Comparison of ENCODE assay signal across 20 cellular contexts in genomic region chr6:130968486-130968885, GRCh38.
DNase-seq lines count a peak whose midpoint lies in the region; ATAC-seq and TF ChIP-seq lines count a peak whose summit lies in the region.
"Had no signal": no experiment of that assay in that cellular context is flagged by ENCODE, and none has a peak within 500 bp of the region (broad histone marks: within the 10 kb centered on the region; RNA-seq: fewer than 3 reads in every experiment).

No MANE protein-coding gene starts in this region.

- no peak for TF ChIP-seq POLR2A in GM18505 (IDR thresholded peaks at IDR 0.05; ENCODE audit: borderline replicate concordance, extremely low read depth, insufficient read depth, insufficient read length)

- H3K4me3 Mint-ChIP-seq in effector memory CD8-positive, alpha-beta T cell: no peak overlapping the region
- H3K4me3 Mint-ChIP-seq: activated CD4-positive, alpha-beta T cell treated with anti-CD3 and anti-CD28 coated beads, Interleukin-2, amount 10 ng/mL, durations not matched to agents 24 days and 14 days; H9; naive B cell had no signal

- no peaks in the 10 kb centered on the region for H3K9me3 Mint-ChIP-seq in effector memory CD8-positive, alpha-beta T cell
- H3K9me3 Mint-ChIP-seq: activated CD4-positive, alpha-beta T cell treated with anti-CD3 and anti-CD28 coated beads, Interleukin-2, amount 10 ng/mL, durations not matched to agents 24 days and 14 days; H9; naive B cell had no signal

- ATAC-seq in lower lobe of right lung (no peak), GM18505 (IDR thresholded peaks at IDR 0.05; ENCODE audit: unreplicated experiment) (no peak), HG02571 (IDR thresholded peaks at IDR 0.05; ENCODE audit: unreplicated experiment) (no peak)
- ATAC-seq in effector memory CD8-positive, alpha-beta T cell (replicated peaks): no peak
- ATAC-seq: activated naive CD4-positive, alpha-beta T cell treated with anti-CD3 and anti-CD28 coated beads, Interleukin-2, amount 50 U/mL, for 72 hours; HepG2 had no signal

- peaks cover 26% of the 10 kb centered on the region for H4K20me1 ChIP-seq in smooth muscle cell (ENCODE audit: low read depth)

- H3K27me3 ChIP-seq in adipocyte (replicated peaks; ENCODE audit: control insufficient read depth, insufficient read depth, low read length): no peaks in the 10 kb centered on the region
- H3K27me3 ChIP-seq in lower lobe of right lung (ENCODE audit: low read depth): no peaks in the 10 kb centered on the region
- no peaks in the 10 kb centered on the region for H3K27me3 ChIP-seq in smooth muscle cell (ENCODE audit: low read depth)
- no peaks in the 10 kb centered on the region for H3K27me3 ChIP-seq in HAP-1 (ENCODE audit: low read depth)
- H3K27me3 ChIP-seq: BLaER1, cardiac muscle cell had no signal

- H3K27me3 Mint-ChIP-seq in effector memory CD8-positive, alpha-beta T cell: no peaks in the 10 kb centered on the region
- H3K27me3 Mint-ChIP-seq: activated CD4-positive, alpha-beta T cell treated with anti-CD3 and anti-CD28 coated beads, Interleukin-2, amount 10 ng/mL, durations not matched to agents 24 days and 14 days; naive B cell had no signal

- peak; percentile 52 for DNase-seq in EH (ENCODE audit: low read depth)
- DNase-seq in adipocyte (ENCODE audit: low read depth): no peak
- DNase-seq in lower lobe of right lung: no peak
- no peak for DNase-seq in smooth muscle cell (lab: John Stamatoyannopoulos, UW; ENCODE audit: unreplicated experiment)
- DNase-seq in HAP-1 (ENCODE audit: low spot score in 2 of 2): no peak
- no peak for DNase-seq in effector memory CD8-positive, alpha-beta T cell
- DNase-seq: activated CD4-positive, alpha-beta T cell treated with anti-CD3 and anti-CD28 coated beads, Interleukin-2, amount 10 ng/mL, durations not matched to agents 24 days and 14 days; H9; naive B cell; NCI-H1048; NCI-H2171; SHP77 treated with DMSO at 0.1 percent for 48 hours; stimulated activated CD4-positive, alpha-beta T cell treated with anti-CD3 and anti-CD28 coated beads, Interleukin-4, amount 100 ng/mL, for 4 hours; T-helper 9 cell had no signal

- TF ChIP-seq CTCF in lower lobe of right lung (IDR thresholded peaks at IDR 0.05) (no peak), smooth muscle cell (IDR thresholded peaks at IDR 0.05; ENCODE audit: borderline replicate concordance, insufficient read depth, poor library complexity, severe bottlenecking) (no peak)

- WGBS in smooth muscle cell (ENCODE audit: low lambda C conversion rate): 15% methylated on average over 4 of the region's 4 CpGs

- intact Hi-C loops in lower lobe of right lung (cut with DNase I): no loop called here

- no peak overlapping the region for H2AFZ ChIP-seq in smooth muscle cell (ENCODE audit: low read depth)

- H3K4me3 ChIP-seq in adipocyte (ENCODE audit: low read length): peak overlapping the region; percentile 84
- peak overlapping the region; percentile 50 for H3K4me3 ChIP-seq in lower lobe of right lung
- H3K4me3 ChIP-seq in smooth muscle cell: no peak overlapping the region
- H3K4me3 ChIP-seq in HAP-1: no peak overlapping the region
- H3K4me3 ChIP-seq: BLaER1, cardiac muscle cell had no signal

- H3K4me1 ChIP-seq in adipocyte (ENCODE audit: control insufficient read depth, insufficient read depth, low read length) (peaks cover 55% of the 10 kb centered on the region), lower lobe of right lung (peaks cover 62% of the 10 kb centered on the region), smooth muscle cell (ENCODE audit: low read depth) (peaks cover 10% of the 10 kb centered on the region), HAP-1 (peaks cover 11% of the 10 kb centered on the region)
- H3K4me1 ChIP-seq: BLaER1 had no signal

- peaks cover 3% of the 10 kb centered on the region for H3K36me3 Mint-ChIP-seq in effector memory CD8-positive, alpha-beta T cell (ENCODE audit: insufficient read depth)
- H3K36me3 Mint-ChIP-seq: naive B cell had no signal

- in situ Hi-C loops in HAP-1 (cut with MboI; ENCODE audit: low sequenced_read_pairs): no loop called here

- H3K27ac ChIP-seq in lower lobe of right lung: peak overlapping the region; percentile 59
- peak overlapping the region; percentile 10 for H3K27ac ChIP-seq in smooth muscle cell (ENCODE audit: low read depth)
- H3K27ac ChIP-seq: BLaER1, cardiac muscle cell had no signal

- H3K79me2 ChIP-seq in smooth muscle cell (ENCODE audit: low read depth): peaks cover 25% of the 10 kb centered on the region

- H3K27ac Mint-ChIP-seq in effector memory CD8-positive, alpha-beta T cell: no peak overlapping the region
- H3K27ac Mint-ChIP-seq: activated CD4-positive, alpha-beta T cell treated with anti-CD3 and anti-CD28 coated beads, Interleukin-2, amount 10 ng/mL, durations not matched to agents 24 days and 14 days; activated naive CD4-positive, alpha-beta T cell treated with anti-CD3 and anti-CD28 coated beads, Interleukin-2, amount 50 U/mL, for 72 hours; naive B cell had no signal

- no peaks in the 10 kb centered on the region for H3K36me3 ChIP-seq in adipocyte (ENCODE audit: control insufficient read depth, insufficient read depth, low read length, severe bottlenecking)
- no peaks in the 10 kb centered on the region for H3K36me3 ChIP-seq in lower lobe of right lung
- no peaks in the 10 kb centered on the region for H3K36me3 ChIP-seq in smooth muscle cell (ENCODE audit: low read depth)
- no peaks in the 10 kb centered on the region for H3K36me3 ChIP-seq in HAP-1 (replicated peaks)
- H3K36me3 ChIP-seq: BLaER1, cardiac muscle cell had no signal

- no peaks in the 10 kb centered on the region for H3K4me1 Mint-ChIP-seq in effector memory CD8-positive, alpha-beta T cell (ENCODE audit: low read depth in 2 of 2)
- H3K4me1 Mint-ChIP-seq: activated CD4-positive, alpha-beta T cell treated with anti-CD3 and anti-CD28 coated beads, Interleukin-2, amount 10 ng/mL, durations not matched to agents 24 days and 14 days had no signal

- H3K9ac ChIP-seq in adipocyte (ENCODE audit: low read length): no peak overlapping the region
- H3K9ac ChIP-seq in smooth muscle cell (ENCODE audit: low read depth): no peak overlapping the region
- H3K9ac ChIP-seq: BLaER1 had no signal

- peaks cover 3% of the 10 kb centered on the region for H3F3A ChIP-seq in smooth muscle cell (ENCODE audit: low read depth)

- H3K9me3 ChIP-seq in adipocyte (ENCODE audit: control insufficient read depth, low read length): no peaks in the 10 kb centered on the region
- no peaks in the 10 kb centered on the region for H3K9me3 ChIP-seq in lower lobe of right lung
- H3K9me3 ChIP-seq in smooth muscle cell (replicated peaks; ENCODE audit: low read depth): no peaks in the 10 kb centered on the region
- H3K9me3 ChIP-seq in HAP-1: no peaks in the 10 kb centered on the region
- H3K9me3 ChIP-seq: BLaER1 had no signal

- peak overlapping the region; percentile 41 for H3K4me2 ChIP-seq in smooth muscle cell
- H3K4me2 ChIP-seq: BLaER1 had no signal

Comparison
In these comparisons a context has a peak if more than half of its experiments do, and no peak if none do; other contexts are left out.
1. H3K4me3 ChIP-seq: peak in adipocyte (single experiment) and lower lobe of right lung (single experiment); none in smooth muscle cell (single experiment) and HAP-1 (single experiment).